20 cellular contexts compared by ENCODE assay signal in genomic region chr15:98802187-98802586, GRCh38.
DNase-seq lines count a peak whose midpoint lies in the region; ATAC-seq and TF ChIP-seq lines count a peak whose summit lies in the region.
"Had no signal": no experiment of that assay in that cellular context is flagged by ENCODE, and none has a peak within 500 bp of the region (broad histone marks: within the 10 kb centered on the region; RNA-seq: fewer than 3 reads in every experiment).

No MANE protein-coding gene starts in this region.

- in situ Hi-C loops in gastrocnemius medialis (cut with MboI; ENCODE audit: low sequenced_read_pairs in 4 of 4): no loop called here

- peaks cover 33% of the 10 kb centered on the region for H3K4me1 ChIP-seq in BE2C
- peaks cover 0 to 75% of the 10 kb centered on the region in 2 donors for H3K4me1 ChIP-seq in right atrium auricular region
- H3K4me1 ChIP-seq in gastrocnemius medialis: peaks cover 27 to 35% of the 10 kb centered on the region in 2 donors

- H3K4me3 Mint-ChIP-seq in Calu3 (ENCODE audit: low read depth, unreplicated experiment) (no peak overlapping the region), WTC11 (no peak overlapping the region)
- H3K4me3 Mint-ChIP-seq: activated naive CD4-positive, alpha-beta T cell treated with anti-CD3 and anti-CD28 coated beads, Interleukin-2, amount 10 ng/mL, durations not matched to agents 7 days and 5 days; T-helper 1 cell treated with Interleukin-12 subunit alpha and Interleukin-12 subunit beta and Interleukin-4 antibody, amounts not matched to agents 30 μg/mL and 1 μg/mL, for 36 hours had no signal

- H3K27me3 ChIP-seq in BE2C (no peaks in the 10 kb centered on the region), right atrium auricular region (no peaks in the 10 kb centered on the region), gastrocnemius medialis (no peaks in the 10 kb centered on the region)

- DNase-seq in Calu3: no peak
- no peak for DNase-seq in WTC11 (ENCODE audit: low spot score)
- peak; percentile 28 for DNase-seq in islet precursor cell
- no peak for DNase-seq in substantia nigra (lab: John Stamatoyannopoulos, UW)
- DNase-seq in BE2C: no peak
- no peak for DNase-seq in right atrium auricular region (ENCODE audit: low spot score)
- DNase-seq in gastrocnemius medialis: no peak
- DNase-seq: activated CD4-positive, alpha-beta T cell treated with anti-CD3 and anti-CD28 coated beads for 48 hours; activated naive CD4-positive, alpha-beta T cell treated with anti-CD3 and anti-CD28 coated beads, Interleukin-2, amount 10 ng/mL, durations not matched to agents 7 days and 5 days; amygdala; CD4-positive, CD25-positive, alpha-beta regulatory T cell; DMS 273 treated with DMSO at 0.1 percent for 48 hours; Karpas-422; MV-4-11; NCI-H1694; NCI-H2171 treated with DMSO at 0.1 percent for 48 hours; NCI-H524 treated with DMSO at 0.1 percent for 48 hours; occipital lobe; stimulated activated CD4-positive, alpha-beta T cell treated with anti-CD3 and anti-CD28 coated beads, Interleukin-1b, Interleukin-23, amount 100 ng/mL, for 48 hours had no signal

- H3K27me3 Mint-ChIP-seq in Calu3 (ENCODE audit: unreplicated experiment) (no peaks in the 10 kb centered on the region), WTC11 (ENCODE audit: low read depth) (no peaks in the 10 kb centered on the region)
- H3K27me3 Mint-ChIP-seq: activated naive CD4-positive, alpha-beta T cell treated with anti-CD3 and anti-CD28 coated beads, Interleukin-2, amount 10 ng/mL, durations not matched to agents 7 days and 5 days; CD4-positive, CD25-positive, alpha-beta regulatory T cell had no signal

- intact Hi-C loops in Calu3 (cut with micrococcal nuclease; ENCODE audit: unreplicated experiment): loop anchor here (10.0 kb wide), 1 partner anchor 357 kb away; no protein-coding TSS in a partner anchor
- intact Hi-C loops in gastrocnemius medialis (cut with DNase I; ENCODE audit: low total_unique reads): loop anchor here (5.0 kb wide), 1 partner anchor 275 kb away; no protein-coding TSS in a partner anchor

- no peak for TF ChIP-seq POLR2A in gastrocnemius medialis (IDR thresholded peaks at IDR 0.05)

- H3K9me3 ChIP-seq in BE2C: no peaks in the 10 kb centered on the region; the same call in 1 of the 2 replicates
- H3K9me3 ChIP-seq in right atrium auricular region: no peaks in the 10 kb centered on the region
- no peaks in the 10 kb centered on the region for H3K9me3 ChIP-seq in gastrocnemius medialis

- H3K4me3 ChIP-seq in BE2C (ENCODE audit: low read depth, low read length) (no peak overlapping the region), right atrium auricular region (no peak overlapping the region), gastrocnemius medialis (no peak overlapping the region)

- H3K36me3 ChIP-seq in BE2C (0 out of 2 replicates have a peak, but pooled peaks cover 4% of the 10 kb centered on the region), right atrium auricular region (no peaks in the 10 kb centered on the region), gastrocnemius medialis (no peaks in the 10 kb centered on the region)

- CTCF ChIA-PET in Calu3 (lab: Charles Lee) (interaction anchor here (0.6 kb wide), 1 partner anchor 147 kb away, joined by 6 read pairs; no protein-coding TSS in a partner anchor), WTC11 (lab: Charles Lee) (interaction anchor here (1.1 kb wide), 1 partner anchor 11 kb away, joined by 3 read pairs; no protein-coding TSS in a partner anchor)

- no TSS peak for BruUV-seq in Calu3 (replicated peaks; lab: Mats Ljungman, UMichigan)

- H3K4me1 Mint-ChIP-seq in Calu3 (ENCODE audit: low read depth, unreplicated experiment): peaks cover 85% of the 10 kb centered on the region
- peaks cover 81% of the 10 kb centered on the region for H3K4me1 Mint-ChIP-seq in WTC11

- POLR2A ChIA-PET in WTC11 (lab: Charles Lee): no interaction called here

- no peak for ATAC-seq in WTC11
- ATAC-seq in gastrocnemius medialis: no peak

- H3K27ac Mint-ChIP-seq in Calu3 (ENCODE audit: unreplicated experiment) (peak overlapping the region; percentile 83), WTC11 (peak overlapping the region; percentile 61; the same call in 1 of the 2 replicates)
- H3K27ac Mint-ChIP-seq: activated naive CD4-positive, alpha-beta T cell treated with anti-CD3 and anti-CD28 coated beads, Interleukin-2, amount 10 ng/mL, durations not matched to agents 7 days and 5 days; CD4-positive, CD25-positive, alpha-beta regulatory T cell; T-helper 1 cell treated with Interleukin-12 subunit alpha and Interleukin-12 subunit beta and Interleukin-4 antibody, amounts not matched to agents 30 μg/mL and 1 μg/mL, for 36 hours had no signal

- H3K9me3 Mint-ChIP-seq in Calu3 (ENCODE audit: low read depth, unreplicated experiment) (no peaks in the 10 kb centered on the region), WTC11 (no peaks in the 10 kb centered on the region)
- H3K9me3 Mint-ChIP-seq: activated naive CD4-positive, alpha-beta T cell treated with anti-CD3 and anti-CD28 coated beads, Interleukin-2, amount 10 ng/mL, durations not matched to agents 7 days and 5 days; CD4-positive, CD25-positive, alpha-beta regulatory T cell; T-helper 1 cell treated with Interleukin-12 subunit alpha and Interleukin-12 subunit beta and Interleukin-4 antibody, amounts not matched to agents 30 μg/mL and 1 μg/mL, for 36 hours had no signal

- H3K27ac ChIP-seq in substantia nigra (ENCODE audit: low read depth, low read length, poor library complexity, severe bottlenecking) (peak overlapping the region; percentile 92), right atrium auricular region (no peak overlapping the region), gastrocnemius medialis (no peak overlapping the region)

- no peak for TF ChIP-seq CTCF in Calu3 (IDR thresholded peaks at IDR 0.05; ENCODE audit: unreplicated experiment)
- no peak for TF ChIP-seq CTCF in WTC11 (IDR thresholded peaks at IDR 0.05)
- no peak for TF ChIP-seq CTCF in BE2C (IDR thresholded peaks at IDR 0.05; ENCODE audit: low read depth, low read length)
- no peak for TF ChIP-seq CTCF in right atrium auricular region (IDR thresholded peaks at IDR 0.05)
- TF ChIP-seq CTCF in gastrocnemius medialis (IDR thresholded peaks at IDR 0.05 in 4 of 5, conservative IDR thresholded peaks at IDR 0.05 in 1 of 5): no peak

- H3K36me3 Mint-ChIP-seq in Calu3 (ENCODE audit: insufficient read depth, unreplicated experiment) (peaks cover 11% of the 10 kb centered on the region), WTC11 (no peaks in the 10 kb centered on the region)
- H3K36me3 Mint-ChIP-seq: activated naive CD4-positive, alpha-beta T cell treated with anti-CD3 and anti-CD28 coated beads, Interleukin-2, amount 10 ng/mL, durations not matched to agents 7 days and 5 days had no signal

TF ChIP-seq in WTC11, 78 proteins besides CTCF, POLR2A, EP300 and RAD21:
- no peak for TF ChIP-seq ATF3 (CRISPR knock-in tag; conservative IDR thresholded peaks at IDR 0.05)
- TF ChIP-seq ZNF423 (CRISPR knock-in tag; IDR thresholded peaks at IDR 0.05): no peak
- no peak for TF ChIP-seq MLX (CRISPR knock-in tag; IDR thresholded peaks at IDR 0.05)
- TF ChIP-seq ZNF425 (CRISPR knock-in tag; conservative IDR thresholded peaks at IDR 0.05): no peak
- TF ChIP-seq SP1 (CRISPR knock-in tag; conservative IDR thresholded peaks at IDR 0.05): no peak
- no peak for TF ChIP-seq NR2C2 (CRISPR knock-in tag; IDR thresholded peaks at IDR 0.05)
TF ChIP-seq in WTC11: peak in this region for 0.
